Comparison of ENCODE assay signal across 8 cellular contexts in genomic region chr19:11535792-11536595, GRCh38. TPM values are rescaled to one million over a fixed set of nuclear protein-coding genes. Genes with fewer than 3 reads are reported as not detected.
DNase-seq lines count a peak whose midpoint lies in the region; ATAC-seq and TF ChIP-seq lines count a peak whose summit lies in the region.

No MANE protein-coding gene starts in this region.

- peak overlapping the region; percentile 26 for H3K27ac Mint-ChIP-seq in activated T-helper 2 cell treated with anti-CD3 and anti-CD28 coated beads, Interferon-gamma antibody, Interleukin-2, Interleukin-4, amounts not matched to agents 10 μg/mL and 5 μg/mL and 100 μg/mL, durations not matched to agents 14 hours and 24 hours and 36 hours
- peak overlapping the region; percentile 41 to 77 for H3K27ac Mint-ChIP-seq in natural killer cell treated with Interleukin-12 subunit alpha and Interleukin-12 subunit beta and Interleukin-15 and Interleukin-18, amount 100 ng/mL, for 72 hours
- peak overlapping the region; percentile 21 for H3K27ac Mint-ChIP-seq in stimulated activated naive B cell treated with anti-CD40 and anti-IgM and Interleukin-4, amounts not matched to agents 10 μg/mL and 1 μg/mL and 100 μg/mL, for 72 hours

- no peaks in the 10 kb centered on the region for H3K36me3 Mint-ChIP-seq in activated T-helper 2 cell treated with anti-CD3 and anti-CD28 coated beads, Interferon-gamma antibody, Interleukin-2, Interleukin-4, amounts not matched to agents 10 μg/mL and 5 μg/mL and 100 μg/mL, durations not matched to agents 14 hours and 24 hours and 36 hours (ENCODE audit: low read depth)
- H3K36me3 Mint-ChIP-seq in natural killer cell treated with Interleukin-12 subunit alpha and Interleukin-12 subunit beta and Interleukin-15 and Interleukin-18, amount 100 ng/mL, for 72 hours: no peaks in the 10 kb centered on the region
- H3K36me3 Mint-ChIP-seq in stimulated activated naive B cell treated with anti-CD40 and anti-IgM and Interleukin-4, amounts not matched to agents 10 μg/mL and 1 μg/mL and 100 μg/mL, for 72 hours: no peaks in the 10 kb centered on the region

- H3K4me3 Mint-ChIP-seq in activated T-helper 2 cell treated with anti-CD3 and anti-CD28 coated beads, Interferon-gamma antibody, Interleukin-2, Interleukin-4, amounts not matched to agents 10 μg/mL and 5 μg/mL and 100 μg/mL, durations not matched to agents 14 hours and 24 hours and 36 hours (ENCODE audit: low read depth): peak overlapping the region; percentile 50
- peak overlapping the region; percentile 72 for H3K4me3 Mint-ChIP-seq in natural killer cell treated with Interleukin-12 subunit alpha and Interleukin-12 subunit beta and Interleukin-15 and Interleukin-18, amount 100 ng/mL, for 72 hours
- peak overlapping the region; percentile 23 to 71 for H3K4me3 Mint-ChIP-seq in stimulated activated naive B cell treated with anti-CD40 and anti-IgM and Interleukin-4, amounts not matched to agents 10 μg/mL and 1 μg/mL and 100 μg/mL, for 72 hours

- H2BK120ac ChIP-seq in IMR-90 (ENCODE audit: low read depth, low read length): peak overlapping the region; percentile 99

- DNase-seq in ACHN: peak; percentile 86
- DNase-seq in IMR-90: peak; percentile 88
- peak; percentile 93 for DNase-seq in RPMI8226
- peak; percentile 79 for DNase-seq in activated T-helper 2 cell treated with anti-CD3 and anti-CD28 coated beads, Interferon-gamma antibody, Interleukin-2, Interleukin-4, amounts not matched to agents 10 μg/mL and 5 μg/mL and 100 μg/mL, durations not matched to agents 14 hours and 24 hours and 36 hours (ENCODE audit: low spot score)
- peak; percentile 90 for DNase-seq in fibroblast of pulmonary artery (ENCODE audit: low read depth)
- peak; percentile 94 for DNase-seq in natural killer cell treated with Interleukin-12 subunit alpha and Interleukin-12 subunit beta and Interleukin-15 and Interleukin-18, amount 100 ng/mL, for 72 hours (ENCODE audit: low spot score)
- peak; percentile 81 for DNase-seq in stimulated activated naive B cell treated with anti-CD40 and anti-IgM and Interleukin-4, amounts not matched to agents 10 μg/mL and 1 μg/mL and 100 μg/mL, for 72 hours

- ATAC-seq in GM18861 (IDR thresholded peaks at IDR 0.05; ENCODE audit: unreplicated experiment): peak; percentile 63
- ATAC-seq in IMR-90 (ENCODE audit: low read depth): peak; percentile 49
- ATAC-seq in natural killer cell treated with Interleukin-12 subunit alpha and Interleukin-12 subunit beta and Interleukin-15 and Interleukin-18, amount 100 ng/mL, for 72 hours: peak; percentile 88 to 94
- ATAC-seq in stimulated activated naive B cell treated with anti-CD40 and anti-IgM and Interleukin-4, amounts not matched to agents 10 μg/mL and 1 μg/mL and 100 μg/mL, for 72 hours (replicated peaks): peak; percentile 87 to 91

- CTCF ChIA-PET in IMR-90 (lab: Yijun Ruan, JAX): interaction anchor here (0.5 to 1.0 kb wide), 4 partner anchors 22 to 455 kb away, joined by 3 to 6 read pairs (median 4); partner anchors contain the start of gene SWSAP1

- H3K9ac ChIP-seq in IMR-90 (ENCODE audit: low read depth, low read length): peak overlapping the region; percentile 74

- peak overlapping the region; percentile 99 for H4K5ac ChIP-seq in IMR-90 (ENCODE audit: low read depth, low read length)

- H4K91ac ChIP-seq in IMR-90 (ENCODE audit: insufficient read depth, low read depth, low read length): peak overlapping the region; percentile 99

- H3K36me3 ChIP-seq in IMR-90 (ENCODE audit: control insufficient read depth, insufficient read depth, low read length): peaks cover under 1% of the 10 kb centered on the region; the same call in 1 of the 2 replicates

- peak overlapping the region; percentile 100 for H3K14ac ChIP-seq in IMR-90 (replicated peaks; ENCODE audit: low read depth, low read length)

- peak overlapping the region; percentile 92 for H3K27ac ChIP-seq in IMR-90 (ENCODE audit: insufficient read depth, low read length)

- H3K4me3 ChIP-seq in IMR-90 (ENCODE audit: insufficient read depth, low read depth, low read length): peak overlapping the region; percentile 29
- peak overlapping the region; percentile 46 for H3K4me3 ChIP-seq in fibroblast of pulmonary artery (replicated peaks; ENCODE audit: low read depth, low read length)

- H2BK15ac ChIP-seq in IMR-90 (ENCODE audit: low read depth, low read length): peak overlapping the region; percentile 99

- WGBS in IMR-90 (ENCODE audit: extremely low coverage in 2 of 2, insufficient read length in 1 of 2), 2 experiments: 0% methylated on average over 20 of the region's 54 CpGs; no CpG with 5 or more reads in 1 of the 2 experiments

- H2AK9ac ChIP-seq in IMR-90 (replicated peaks; ENCODE audit: low read depth, low read length, poor library complexity): peak overlapping the region; percentile 94

- peak; percentile 99 for TF ChIP-seq CTCF in IMR-90 (conservative IDR thresholded peaks at IDR 0.05; ENCODE audit: low read depth, low read length)
- TF ChIP-seq CTCF in fibroblast of pulmonary artery (IDR thresholded peaks at IDR 0.05; ENCODE audit: low read length, missing control alignments): peak; percentile 53

- peak overlapping the region; percentile 88 for H3K56ac ChIP-seq in IMR-90 (ENCODE audit: extremely low read depth, insufficient read depth, low read length)

- peak; percentile 19; the same call in 1 of the 2 replicates for TF ChIP-seq RAD21 in IMR-90 (IDR thresholded peaks at IDR 0.05; ENCODE audit: low read length)

- in situ Hi-C loops in ACHN (cut with HindIII; ENCODE audit: low pct_ligation_motif_present, low pct_unique_long_range_greater_than_20kb, low sequenced_read_pairs): no loop called here
- in situ Hi-C loops in IMR-90 (cut with MboI; ENCODE audit: low sequenced_read_pairs): no loop called here

- peaks cover 3% of the 10 kb centered on the region; the same call in 1 of the 2 replicates for H4K20me1 ChIP-seq in IMR-90 (ENCODE audit: insufficient read depth, low read length)

- peak overlapping the region; percentile 92 for H3K23ac ChIP-seq in IMR-90 (ENCODE audit: low read depth, low read length)

- H4K8ac ChIP-seq in IMR-90 (ENCODE audit: low read depth in 2 of 2, low read length in 2 of 2): peak overlapping the region; percentile 93 to 98

- H3K27me3 Mint-ChIP-seq in activated T-helper 2 cell treated with anti-CD3 and anti-CD28 coated beads, Interferon-gamma antibody, Interleukin-2, Interleukin-4, amounts not matched to agents 10 μg/mL and 5 μg/mL and 100 μg/mL, durations not matched to agents 14 hours and 24 hours and 36 hours (ENCODE audit: low read depth): peaks cover 23% of the 10 kb centered on the region
- H3K27me3 Mint-ChIP-seq in natural killer cell treated with Interleukin-12 subunit alpha and Interleukin-12 subunit beta and Interleukin-15 and Interleukin-18, amount 100 ng/mL, for 72 hours: peaks cover 14 to 16% of the 10 kb centered on the region in 2 donors
- peaks cover 19 to 22% of the 10 kb centered on the region in 2 donors for H3K27me3 Mint-ChIP-seq in stimulated activated naive B cell treated with anti-CD40 and anti-IgM and Interleukin-4, amounts not matched to agents 10 μg/mL and 1 μg/mL and 100 μg/mL, for 72 hours

- no peaks in the 10 kb centered on the region for H3K27me3 ChIP-seq in IMR-90 (ENCODE audit: control insufficient read depth, insufficient read depth, low read length)

- H3K9me1 ChIP-seq in IMR-90 (ENCODE audit: insufficient read depth, low read length): peaks cover 17% of the 10 kb centered on the region

- no TSS peak for BruUV-seq in IMR-90 (replicated peaks; lab: Mats Ljungman, UMichigan)

- H3K4me1 Mint-ChIP-seq in activated T-helper 2 cell treated with anti-CD3 and anti-CD28 coated beads, Interferon-gamma antibody, Interleukin-2, Interleukin-4, amounts not matched to agents 10 μg/mL and 5 μg/mL and 100 μg/mL, durations not matched to agents 14 hours and 24 hours and 36 hours (ENCODE audit: low read depth): peaks cover 18% of the 10 kb centered on the region
- H3K4me1 Mint-ChIP-seq in natural killer cell treated with Interleukin-12 subunit alpha and Interleukin-12 subunit beta and Interleukin-15 and Interleukin-18, amount 100 ng/mL, for 72 hours (ENCODE audit: low read depth in 2 of 2): peaks cover 16 to 23% of the 10 kb centered on the region in 2 donors
- peaks cover 24 to 41% of the 10 kb centered on the region in 2 donors for H3K4me1 Mint-ChIP-seq in stimulated activated naive B cell treated with anti-CD40 and anti-IgM and Interleukin-4, amounts not matched to agents 10 μg/mL and 1 μg/mL and 100 μg/mL, for 72 hours

- H3K9me3 Mint-ChIP-seq in activated T-helper 2 cell treated with anti-CD3 and anti-CD28 coated beads, Interferon-gamma antibody, Interleukin-2, Interleukin-4, amounts not matched to agents 10 μg/mL and 5 μg/mL and 100 μg/mL, durations not matched to agents 14 hours and 24 hours and 36 hours: no peaks in the 10 kb centered on the region
- H3K9me3 Mint-ChIP-seq in natural killer cell treated with Interleukin-12 subunit alpha and Interleukin-12 subunit beta and Interleukin-15 and Interleukin-18, amount 100 ng/mL, for 72 hours: no peaks in the 10 kb centered on the region
- H3K9me3 Mint-ChIP-seq in stimulated activated naive B cell treated with anti-CD40 and anti-IgM and Interleukin-4, amounts not matched to agents 10 μg/mL and 1 μg/mL and 100 μg/mL, for 72 hours: no peaks in the 10 kb centered on the region

- H3K4me1 ChIP-seq in IMR-90 (ENCODE audit: control insufficient read depth, insufficient read depth, low read length): peaks cover 22% of the 10 kb centered on the region

- dilution Hi-C loops in IMR-90 (cut with HindIII; ENCODE audit: low sequenced_read_pairs, unreplicated experiment): no loop called here

- H3K4ac ChIP-seq in IMR-90 (ENCODE audit: low read depth, low read length): peak overlapping the region; percentile 99

- POLR2A ChIA-PET in IMR-90 (lab: Charles Lee; ENCODE audit: unreplicated experiment): no interaction called here

- peak overlapping the region; percentile 94 for H2BK5ac ChIP-seq in IMR-90 (ENCODE audit: low read depth, low read length, poor library complexity, severe bottlenecking)

- peak overlapping the region; percentile 83 for H3K4me2 ChIP-seq in IMR-90 (ENCODE audit: low read depth, low read length)

- peak overlapping the region; percentile 98 for H2AK5ac ChIP-seq in IMR-90 (ENCODE audit: low read depth, low read length)

- intact Hi-C loops in IMR-90 (cut with micrococcal nuclease): loop anchor here (2.0 kb wide), 1 partner anchor 51 kb away; no protein-coding TSS in a partner anchor
- intact Hi-C loops in activated T-helper 2 cell treated with anti-CD3 and anti-CD28 coated beads, Interferon-gamma antibody, Interleukin-2, Interleukin-4, amounts not matched to agents 10 μg/mL and 5 μg/mL and 100 μg/mL, durations not matched to agents 14 hours and 24 hours and 36 hours (cut with micrococcal nuclease): loop anchor here (1.0 kb wide), 1 partner anchor 51 kb away; no protein-coding TSS in a partner anchor

- H3K18ac ChIP-seq in IMR-90 (ENCODE audit: low read depth, low read length): peak overlapping the region; percentile 97

- peak overlapping the region; percentile 97 for H2BK20ac ChIP-seq in IMR-90 (ENCODE audit: low read depth, low read length)

- peaks cover 7 to 27% of the 10 kb centered on the region in 2 experiments for H3K79me1 ChIP-seq in IMR-90 (ENCODE audit: low read depth in 1 of 2, low read length in 2 of 2)

- 0 out of 2 replicates have a peak, but pooled peaks have one; percentile 40 for TF ChIP-seq POLR2A in IMR-90 (IDR thresholded peaks at IDR 0.05; ENCODE audit: low read depth, low read length)

- H2AFZ ChIP-seq in IMR-90 (replicated peaks; ENCODE audit: low read length, poor library complexity): peak overlapping the region; percentile 93

- no peaks in the 10 kb centered on the region for H3K9me3 ChIP-seq in IMR-90 (ENCODE audit: control insufficient read depth, insufficient read depth, low read length)

RNA-seq across cellular contexts. Expression of gene CNN1, which starts 2.7 kb away (rescaled TPM):
- total RNA-seq in IMR-90 (2012; rRNA removed): 102 TPM in 2 replicates
- 196 and 207 TPM in 2 replicates for polyA plus RNA-seq in IMR-90 (2012; rRNA removed)
- 132 and 257 TPM in 2 replicates for polyA plus RNA-seq in IMR-90 (2012; cell fraction: cytosol; rRNA removed)
- polyA plus RNA-seq in IMR-90 (2012; cell fraction: nucleus; rRNA removed; ENCODE audit: low replicate concordance): 103 and 118 TPM in 2 replicates
- not detected in 2 replicates for total RNA-seq in activated T-helper 2 cell treated with anti-CD3 and anti-CD28 coated beads, Interferon-gamma antibody, Interleukin-2, Interleukin-4, amounts not matched to agents 10 μg/mL and 5 μg/mL and 100 μg/mL, durations not matched to agents 14 hours and 24 hours and 36 hours
- not detected for total RNA-seq in natural killer cell treated with Interleukin-12 subunit alpha and Interleukin-12 subunit beta and Interleukin-15 and Interleukin-18, amount 100 ng/mL, for 72 hours

RNA-seq across cellular contexts. Expression of gene ECSIT, which starts 7.1 kb away (rescaled TPM):
- total RNA-seq in IMR-90 (2012; rRNA removed): 31.9 and 42.3 TPM in 2 replicates
- polyA plus RNA-seq in IMR-90 (2012; rRNA removed): 30.5 and 31.4 TPM in 2 replicates
- 39.6 and 41.7 TPM in 2 replicates for polyA plus RNA-seq in IMR-90 (2012; cell fraction: cytosol; rRNA removed)
- 52.4 and 89.1 TPM in 2 replicates for polyA plus RNA-seq in IMR-90 (2012; cell fraction: nucleus; rRNA removed; ENCODE audit: low replicate concordance)
- total RNA-seq in activated T-helper 2 cell treated with anti-CD3 and anti-CD28 coated beads, Interferon-gamma antibody, Interleukin-2, Interleukin-4, amounts not matched to agents 10 μg/mL and 5 μg/mL and 100 μg/mL, durations not matched to agents 14 hours and 24 hours and 36 hours: 42.7 and 43.5 TPM in 2 replicates
- 10 to 100 TPM; 27.0 to 37.3 TPM for total RNA-seq in natural killer cell treated with Interleukin-12 subunit alpha and Interleukin-12 subunit beta and Interleukin-15 and Interleukin-18, amount 100 ng/mL, for 72 hours

RNA-seq across cellular contexts. Expression of gene ELOF1, which starts 23.0 kb away (rescaled TPM):
- total RNA-seq in IMR-90 (2012; rRNA removed): 62.4 and 121 TPM in 2 replicates
- 96.0 and 96.8 TPM in 2 replicates for polyA plus RNA-seq in IMR-90 (2012; rRNA removed)
- 89.4 and 136 TPM in 2 replicates for polyA plus RNA-seq in IMR-90 (2012; cell fraction: cytosol; rRNA removed)
- 57.0 and 72.5 TPM in 2 replicates for polyA plus RNA-seq in IMR-90 (2012; cell fraction: nucleus; rRNA removed; ENCODE audit: low replicate concordance)
- 64.1 and 68.3 TPM in 2 replicates for total RNA-seq in activated T-helper 2 cell treated with anti-CD3 and anti-CD28 coated beads, Interferon-gamma antibody, Interleukin-2, Interleukin-4, amounts not matched to agents 10 μg/mL and 5 μg/mL and 100 μg/mL, durations not matched to agents 14 hours and 24 hours and 36 hours
- 10 to 100 TPM; 58.3 to 95.1 TPM for total RNA-seq in natural killer cell treated with Interleukin-12 subunit alpha and Interleukin-12 subunit beta and Interleukin-15 and Interleukin-18, amount 100 ng/mL, for 72 hours

RNA-seq across cellular contexts. Expression of gene ZNF653, which starts 30.4 kb away (rescaled TPM):
- 3.9 and 4.4 TPM in 2 replicates for total RNA-seq in IMR-90 (2012; rRNA removed)
- polyA plus RNA-seq in IMR-90 (2012; rRNA removed): 9.0 and 10.3 TPM in 2 replicates
- polyA plus RNA-seq in IMR-90 (2012; cell fraction: cytosol; rRNA removed): 7.2 and 9.3 TPM in 2 replicates
- 26.5 and 30.3 TPM in 2 replicates for polyA plus RNA-seq in IMR-90 (2012; cell fraction: nucleus; rRNA removed; ENCODE audit: low replicate concordance)
- 19.4 and 20.1 TPM in 2 replicates for total RNA-seq in activated T-helper 2 cell treated with anti-CD3 and anti-CD28 coated beads, Interferon-gamma antibody, Interleukin-2, Interleukin-4, amounts not matched to agents 10 μg/mL and 5 μg/mL and 100 μg/mL, durations not matched to agents 14 hours and 24 hours and 36 hours
- 10 to 100 TPM; 23.7 to 23.8 TPM for total RNA-seq in natural killer cell treated with Interleukin-12 subunit alpha and Interleukin-12 subunit beta and Interleukin-15 and Interleukin-18, amount 100 ng/mL, for 72 hours

RNA-seq across cellular contexts. Expression of gene ACP5, which starts 41.5 kb away (rescaled TPM):
- total RNA-seq in IMR-90 (2012; rRNA removed): 0.28 and 0.54 TPM in 2 replicates
- 0.76 and 1.2 TPM in 2 replicates for polyA plus RNA-seq in IMR-90 (2012; rRNA removed)
- polyA plus RNA-seq in IMR-90 (2012; cell fraction: cytosol; rRNA removed): 0.73 and 1.9 TPM in 2 replicates
- polyA plus RNA-seq in IMR-90 (2012; cell fraction: nucleus; rRNA removed; ENCODE audit: low replicate concordance): 0.78 and 1.0 TPM in 2 replicates
- 25.4 and 27.0 TPM in 2 replicates for total RNA-seq in activated T-helper 2 cell treated with anti-CD3 and anti-CD28 coated beads, Interferon-gamma antibody, Interleukin-2, Interleukin-4, amounts not matched to agents 10 μg/mL and 5 μg/mL and 100 μg/mL, durations not matched to agents 14 hours and 24 hours and 36 hours
- total RNA-seq in natural killer cell treated with Interleukin-12 subunit alpha and Interleukin-12 subunit beta and Interleukin-15 and Interleukin-18, amount 100 ng/mL, for 72 hours: 1 to 10 TPM; 3.0 to 3.5 TPM

Comparison
In these comparisons a context has a peak if more than half of its experiments do, and no peak if none do; other contexts are left out.
1. Peak in every context shown above with its lines: DNase-seq, ATAC-seq, H3K4me3 ChIP-seq and H3K27ac ChIP-seq.
2. RNA of gene CNN1, which starts 2.7 kb away (total RNA-seq): 102 TPM in IMR-90; not detected in activated T-helper 2 cell treated with anti-CD3 and anti-CD28 coated beads, Interferon-gamma antibody, Interleukin-2, Interleukin-4, amounts not matched to agents 10 μg/mL and 5 μg/mL and 100 μg/mL, durations not matched to agents 14 hours and 24 hours and 36 hours and not detected in natural killer cell treated with Interleukin-12 subunit alpha and Interleukin-12 subunit beta and Interleukin-15 and Interleukin-18, amount 100 ng/mL, for 72 hours; every median in the first group is over 100 times any median in the second.